ENCODE assay signal across 1 cellular context in the genomic region with DNA sequence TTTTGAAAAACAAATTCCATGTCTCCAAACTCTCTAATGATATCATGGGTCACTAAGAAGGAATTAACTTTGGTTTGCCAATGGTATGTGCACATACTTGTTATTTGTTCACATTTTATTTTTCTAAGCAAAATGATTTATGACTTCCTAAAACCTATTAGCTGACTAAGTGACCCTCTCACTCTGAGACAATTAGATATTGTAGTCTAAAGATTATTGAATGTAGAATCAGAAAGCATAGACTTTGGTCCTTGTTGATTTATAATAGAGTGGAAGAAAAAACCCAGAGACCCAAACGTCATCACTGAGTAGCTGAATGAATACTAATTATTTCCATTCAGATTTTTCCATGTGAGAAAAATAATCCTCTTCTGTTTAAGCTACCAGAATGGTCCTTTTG.
A peak's percentile ranks its signal among the peaks of the same experiment; 100 is the strongest.
TF ChIP-seq lines count a peak whose summit lies in the region.

No MANE protein-coding gene starts in this region.

TF ChIP-seq in SK-N-SH, 30 proteins besides CTCF, POLR2A, EP300 and RAD21 (continued from another document):
- TF ChIP-seq, protein P1, sequence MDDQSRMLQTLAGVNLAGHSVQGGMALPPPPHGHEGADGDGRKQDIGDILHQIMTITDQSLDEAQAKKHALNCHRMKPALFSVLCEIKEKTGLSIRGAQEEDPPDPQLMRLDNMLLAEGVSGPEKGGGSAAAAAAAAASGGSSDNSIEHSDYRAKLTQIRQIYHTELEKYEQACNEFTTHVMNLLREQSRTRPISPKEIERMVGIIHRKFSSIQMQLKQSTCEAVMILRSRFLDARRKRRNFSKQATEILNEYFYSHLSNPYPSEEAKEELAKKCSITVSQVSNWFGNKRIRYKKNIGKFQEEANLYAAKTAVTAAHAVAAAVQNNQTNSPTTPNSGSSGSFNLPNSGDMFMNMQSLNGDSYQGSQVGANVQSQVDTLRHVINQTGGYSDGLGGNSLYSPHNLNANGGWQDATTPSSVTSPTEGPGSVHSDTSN (IDR thresholded peaks at IDR 0.05): peak; percentile 48
- TF ChIP-seq JUND (IDR thresholded peaks at IDR 0.05) (peak; percentile 24), EZH2phosphoT487 (IDR thresholded peaks at IDR 0.05; ENCODE audit: borderline replicate concordance, low read depth) (no peak)
- TF ChIP-seq, protein P2, sequence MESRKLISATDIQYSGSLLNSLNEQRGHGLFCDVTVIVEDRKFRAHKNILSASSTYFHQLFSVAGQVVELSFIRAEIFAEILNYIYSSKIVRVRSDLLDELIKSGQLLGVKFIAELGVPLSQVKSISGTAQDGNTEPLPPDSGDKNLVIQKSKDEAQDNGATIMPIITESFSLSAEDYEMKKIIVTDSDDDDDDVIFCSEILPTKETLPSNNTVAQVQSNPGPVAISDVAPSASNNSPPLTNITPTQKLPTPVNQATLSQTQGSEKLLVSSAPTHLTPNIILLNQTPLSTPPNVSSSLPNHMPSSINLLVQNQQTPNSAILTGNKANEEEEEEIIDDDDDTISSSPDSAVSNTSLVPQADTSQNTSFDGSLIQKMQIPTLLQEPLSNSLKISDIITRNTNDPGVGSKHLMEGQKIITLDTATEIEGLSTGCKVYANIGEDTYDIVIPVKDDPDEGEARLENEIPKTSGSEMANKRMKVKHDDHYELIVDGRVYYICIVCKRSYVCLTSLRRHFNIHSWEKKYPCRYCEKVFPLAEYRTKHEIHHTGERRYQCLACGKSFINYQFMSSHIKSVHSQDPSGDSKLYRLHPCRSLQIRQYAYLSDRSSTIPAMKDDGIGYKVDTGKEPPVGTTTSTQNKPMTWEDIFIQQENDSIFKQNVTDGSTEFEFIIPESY (IDR thresholded peaks at IDR 0.05; ENCODE audit: borderline replicate concordance, low read depth): no peak
- TF ChIP-seq, protein P3, sequence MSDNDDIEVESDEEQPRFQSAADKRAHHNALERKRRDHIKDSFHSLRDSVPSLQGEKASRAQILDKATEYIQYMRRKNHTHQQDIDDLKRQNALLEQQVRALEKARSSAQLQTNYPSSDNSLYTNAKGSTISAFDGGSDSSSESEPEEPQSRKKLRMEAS (IDR thresholded peaks at IDR 0.05; ENCODE audit: low read depth): no peak
